Comparison of ENCODE assay signal across 30 cellular contexts in genomic region chr6:67615796-67616195, GRCh38.
DNase-seq lines count a peak whose midpoint lies in the region; ATAC-seq, FAIRE-seq and TF ChIP-seq lines count a peak whose summit lies in the region.
"Had no signal": no experiment of that assay in that cellular context is flagged by ENCODE, and none has a peak within 500 bp of the region (broad histone marks: within the 10 kb centered on the region; RNA-seq: fewer than 3 reads in every experiment).

No MANE protein-coding gene starts in this region.

- no peaks in the 10 kb centered on the region for H3K4me1 ChIP-seq in PC-3 (ENCODE audit: insufficient read depth, low read length)
- no peaks in the 10 kb centered on the region for H3K4me1 ChIP-seq in body of pancreas
- H3K4me1 ChIP-seq: esophagus muscularis mucosa, SJSA1, tibial nerve had no signal

- H4K20me1 ChIP-seq in PC-3 (ENCODE audit: low read length), result no peaks in the 10 kb centered on the region

- TF ChIP-seq POLR2A in H54 (IDR thresholded peaks at IDR 0.05; ENCODE audit: low read depth, low read length) (no peak), body of pancreas (IDR thresholded peaks at IDR 0.05) (no peak)

- no peak for TF ChIP-seq CTCF in PC-3 (conservative IDR thresholded peaks at IDR 0.05; ENCODE audit: low read depth, low read length)
- TF ChIP-seq CTCF in osteocyte (IDR thresholded peaks at IDR 0.05), result no peak
- TF ChIP-seq CTCF in GM10248 (IDR thresholded peaks at IDR 0.05; ENCODE audit: control extremely low read depth, extremely low read depth, low read depth, missing control alignments), result no peak
- no peak for TF ChIP-seq CTCF in body of pancreas (IDR thresholded peaks at IDR 0.05)

- no peaks in the 10 kb centered on the region for H3K9me2 ChIP-seq in PC-3 (replicated peaks; ENCODE audit: low read length)

- no peak overlapping the region for H2AFZ ChIP-seq in PC-3 (ENCODE audit: low read length)

- peak; percentile 90 for FAIRE-seq in H54 (lab: Jason Lieb, UNC)
- FAIRE-seq: GM12891, kidney had no signal

- no peaks in the 10 kb centered on the region for H3K9me3 ChIP-seq in PC-3 (ENCODE audit: low read length)
- no peaks in the 10 kb centered on the region for H3K9me3 ChIP-seq in body of pancreas
- H3K9me3 ChIP-seq: esophagus muscularis mucosa, SJSA1, tibial nerve had no signal

- H3K27me3 Mint-ChIP-seq in osteocyte (ENCODE audit: unreplicated experiment), result no peaks in the 10 kb centered on the region
- H3K27me3 Mint-ChIP-seq: activated naive CD4-positive, alpha-beta T cell treated with anti-CD3 and anti-CD28 coated beads, Interleukin-2, amount 10 ng/mL, durations not matched to agents 7 days and 5 days; dendritic cell treated with granulocyte-macrophage colony-stimulating factor and Interleukin-4, amounts not matched to agents 40 ng/mL and 50 ng/mL, for 4 days; naive thymus-derived CD8-positive, alpha-beta T cell had no signal

- H3K9ac ChIP-seq in PC-3 (ENCODE audit: low read length), result no peak overlapping the region

- H3K9me3 Mint-ChIP-seq in osteocyte (ENCODE audit: unreplicated experiment), result peaks cover 6% of the 10 kb centered on the region

- ATAC-seq in PC-3, result no peak
- ATAC-seq in body of pancreas, result no peak
- ATAC-seq: naive thymus-derived CD8-positive, alpha-beta T cell; Panc1 had no signal

- CTCF ChIA-PET in PC-3 (lab: Charles Lee), result no interaction called here
- CTCF ChIA-PET in GM10248 (lab: Yijun Ruan, JAX), result no interaction called here

- H3K4me1 Mint-ChIP-seq in osteocyte (ENCODE audit: unreplicated experiment), result peaks cover 12% of the 10 kb centered on the region
- H3K4me1 Mint-ChIP-seq: activated naive CD4-positive, alpha-beta T cell treated with anti-CD3 and anti-CD28 coated beads, Interleukin-2, amount 10 ng/mL, durations not matched to agents 7 days and 5 days; endodermal cell; naive thymus-derived CD8-positive, alpha-beta T cell had no signal

- H3K27ac ChIP-seq in PC-3 (ENCODE audit: low read length), result no peak overlapping the region
- no peak overlapping the region for H3K27ac ChIP-seq in body of pancreas
- H3K27ac ChIP-seq: C4-2B, esophagus muscularis mucosa, HL-60, SJSA1, skin epidermis, tibial nerve had no signal

- no peaks in the 10 kb centered on the region for H3K36me3 Mint-ChIP-seq in osteocyte (ENCODE audit: unreplicated experiment)
- H3K36me3 Mint-ChIP-seq: activated naive CD4-positive, alpha-beta T cell treated with anti-CD3 and anti-CD28 coated beads, Interleukin-2, amount 10 ng/mL, durations not matched to agents 7 days and 5 days; naive thymus-derived CD8-positive, alpha-beta T cell had no signal

- H3K4me2 ChIP-seq in PC-3 (ENCODE audit: low read length), result no peak overlapping the region

- H3K4me3 ChIP-seq in PC-3 (ENCODE audit: low read length) (no peak overlapping the region), body of pancreas (no peak overlapping the region)
- H3K4me3 ChIP-seq: esophagus muscularis mucosa, SJSA1, skin epidermis, tibial nerve had no signal

- WGBS in body of pancreas, 2 donors, result 56 to 75% methylated on average over 7 of the region's 7 CpGs

- peak overlapping the region; percentile 20 for H3K27ac Mint-ChIP-seq in osteocyte (ENCODE audit: unreplicated experiment)
- H3K27ac Mint-ChIP-seq: activated naive CD4-positive, alpha-beta T cell treated with anti-CD3 and anti-CD28 coated beads, Interleukin-2, amount 10 ng/mL, durations not matched to agents 7 days and 5 days; dendritic cell treated with granulocyte-macrophage colony-stimulating factor and Interleukin-4, amounts not matched to agents 40 ng/mL and 50 ng/mL, for 4 days; endodermal cell; naive thymus-derived CD8-positive, alpha-beta T cell had no signal

- no peak overlapping the region for H3K4me3 Mint-ChIP-seq in osteocyte (ENCODE audit: unreplicated experiment)
- H3K4me3 Mint-ChIP-seq: activated naive CD4-positive, alpha-beta T cell treated with anti-CD3 and anti-CD28 coated beads, Interleukin-2, amount 10 ng/mL, durations not matched to agents 7 days and 5 days; dendritic cell treated with granulocyte-macrophage colony-stimulating factor and Interleukin-4, amounts not matched to agents 40 ng/mL and 50 ng/mL, for 4 days; endodermal cell; naive thymus-derived CD8-positive, alpha-beta T cell had no signal

- DNase-seq in H54 (ENCODE audit: insufficient read length, low spot score) (no peak), PC-3 (peak; percentile 3), brain pericyte (ENCODE audit: low read depth, low spot score) (peak; percentile 17), osteocyte (ENCODE audit: extremely low spot score, unreplicated experiment) (no peak), GM10248 (ENCODE audit: extremely low spot score) (no peak), body of pancreas (no peak), GF-D8 (lab: John Stamatoyannopoulos, UW) (no peak)
- DNase-seq: activated CD4-positive, alpha-beta T cell treated with anti-CD3 and anti-CD28 coated beads, Interleukin-2, amount 50 U/mL, for 48 hours; activated CD8-positive, alpha-beta memory T cell treated with anti-CD3 and anti-CD28 coated beads, Interleukin-2, amount 50 U/mL, for 4 hours; activated naive CD4-positive, alpha-beta T cell treated with anti-CD3 and anti-CD28 coated beads, Interleukin-2, amount 10 ng/mL, durations not matched to agents 7 days and 5 days; Calu3; central memory CD4-positive, alpha-beta T cell; endodermal cell; kidney; naive thymus-derived CD8-positive, alpha-beta T cell; NCI-H1105 treated with DMSO at 0.1 percent for 48 hours; NCI-H2029; NCI-H526; NK-92 treated with Interleukin-12 subunit alpha and Interleukin-12 subunit beta, amount 100 ng/mL, for 24 hours; occipital lobe; stimulated activated CD4-positive, alpha-beta T cell treated with anti-CD3 and anti-CD28 coated beads, Interleukin-1b, Interleukin-23, amount 100 ng/mL, for 48 hours had no signal

- H3K27me3 ChIP-seq in PC-3 (ENCODE audit: low read length) (no peaks in the 10 kb centered on the region), body of pancreas (no peaks in the 10 kb centered on the region)
- H3K27me3 ChIP-seq: esophagus muscularis mucosa, SJSA1, tibial nerve had no signal

- intact Hi-C loops in PC-3 (cut with micrococcal nuclease) (no loop called here), body of pancreas (cut with DNase I) (no loop called here)

- H3F3A ChIP-seq in PC-3 (ENCODE audit: low read length, unreplicated experiment), result no peaks in the 10 kb centered on the region

- POLR2A ChIA-PET in PC-3 (lab: Charles Lee; ENCODE audit: unreplicated experiment) (no interaction called here), GM10248 (lab: Yijun Ruan, JAX) (no interaction called here)

- H3K79me2 ChIP-seq in PC-3 (ENCODE audit: low read length), result no peaks in the 10 kb centered on the region

- H3K36me3 ChIP-seq in PC-3 (ENCODE audit: low read depth, low read length) (no peaks in the 10 kb centered on the region), body of pancreas (replicated peaks in 1 of 2; ENCODE audit: insufficient read depth in 1 of 2, low read depth in 2 of 2) (no peaks in the 10 kb centered on the region)
- H3K36me3 ChIP-seq: esophagus muscularis mucosa, SJSA1, tibial nerve had no signal

- no TSS peak for BruUV-seq in PC-3 (replicated peaks; lab: Mats Ljungman, UMichigan)

Comparison
In these comparisons a context has a peak if more than half of its experiments do, and no peak if none do; other contexts are left out.
1. DNase-seq: peak in PC-3 (single experiment) and brain pericyte (single experiment); none in H54 (single experiment), osteocyte (single experiment), GM10248 (single experiment), body of pancreas (0 of 4) and GF-D8 (single experiment).